In genomic region chr4:107094332-107094731, GRCh38 we compare ENCODE assay signal across 9 cellular contexts. TPM values are rescaled to one million over a fixed set of nuclear protein-coding genes. Genes with fewer than 3 reads are reported as not detected.
DNase-seq lines count a peak whose midpoint lies in the region; ATAC-seq and TF ChIP-seq lines count a peak whose summit lies in the region.
"Had no signal": no experiment of that assay in that cellular context is flagged by ENCODE, and none has a peak within 500 bp of the region (broad histone marks: within the 10 kb centered on the region; RNA-seq: fewer than 3 reads in every experiment).

No MANE protein-coding gene starts in this region.

- H3K27me3 ChIP-seq in HL-60 (ENCODE audit: insufficient read depth, poor library complexity, severe bottlenecking) (no peaks in the 10 kb centered on the region), sigmoid colon (no peaks in the 10 kb centered on the region)

- in situ Hi-C loops in ACHN (cut with HindIII; ENCODE audit: low pct_ligation_motif_present, low pct_unique_long_range_greater_than_20kb, low sequenced_read_pairs) = no loop called here

- intact Hi-C loops in sigmoid colon (cut with DNase I) = no loop called here

- peaks cover 0 to 1% (median 0%) of the 10 kb centered on the region in 4 donors for H3K9me3 ChIP-seq in sigmoid colon

- DNase-seq in ACHN (peak; percentile 12), HL-60 (ENCODE audit: low read depth in 1 of 2, low spot score in 1 of 2) (no peak), stromal cell of bone marrow (ENCODE audit: low read depth) (peak; percentile 30), NCI-H2227 treated with DMSO at 0.1 percent for 48 hours (lab: John Stamatoyannopoulos, UW) (no peak), sigmoid colon (no peak), COLO668 (lab: John Stamatoyannopoulos, UW; ENCODE audit: unreplicated experiment) (no peak)
- peak; percentile 33 for DNase-seq in central memory CD4-positive, alpha-beta T cell
- DNase-seq: activated T-cell treated with anti-CD3 and anti-CD28 coated beads, Interleukin-2, amount 50 U/mL, for 72 hours had no signal

- TF ChIP-seq CTCF in HL-60 (IDR thresholded peaks at IDR 0.05; ENCODE audit: insufficient read depth, low read length) (peak; percentile 24), sigmoid colon (IDR thresholded peaks at IDR 0.05) (no peak)

- 86 to 94% methylated on average over 2 of the region's 2 CpGs for WGBS in sigmoid colon, 2 donors

- no peak overlapping the region for H3K27ac ChIP-seq in HL-60 (replicated peaks)
- H3K27ac ChIP-seq in sigmoid colon = no peak overlapping the region

- no peaks in the 10 kb centered on the region for H3K4me1 ChIP-seq in sigmoid colon

- H3K4me3 ChIP-seq in HL-60 (replicated peaks; ENCODE audit: insufficient read depth, low read length) (no peak overlapping the region), sigmoid colon (no peak overlapping the region)

- ATAC-seq in GM18907 (IDR thresholded peaks at IDR 0.05; ENCODE audit: unreplicated experiment) = peak; percentile 70

- TF ChIP-seq POLR2A in sigmoid colon (IDR thresholded peaks at IDR 0.05) = no peak

- TF ChIP-seq EP300 in sigmoid colon (IDR thresholded peaks at IDR 0.05) = no peak

- H3K36me3 ChIP-seq in sigmoid colon = no peaks in the 10 kb centered on the region

RNA-seq across cellular contexts. Expression of gene DKK2, which starts 58.2 kb away (rescaled TPM):
- total RNA-seq in sigmoid colon = 1 to 10 TPM; 2.6 to 9.1 (median 3.6) TPM
- under 1 TPM in 1 of 3 donors, not detected in 2; 0.35 TPM for polyA plus RNA-seq in sigmoid colon
- total RNA-seq: activated T-cell treated with anti-CD3 and anti-CD28 coated beads, Interleukin-2, amount 50 U/mL, for 72 hours had no signal

Comparison
In these comparisons a context has a peak if more than half of its experiments do, and no peak if none do; other contexts are left out.
1. DNase-seq: peak in ACHN (single experiment), central memory CD4-positive, alpha-beta T cell (single experiment) and stromal cell of bone marrow (single experiment); none in HL-60 (0 of 2), NCI-H2227 treated with DMSO at 0.1 percent for 48 hours (single experiment), sigmoid colon (single experiment) and COLO668 (single experiment).